In the genomic region with DNA sequence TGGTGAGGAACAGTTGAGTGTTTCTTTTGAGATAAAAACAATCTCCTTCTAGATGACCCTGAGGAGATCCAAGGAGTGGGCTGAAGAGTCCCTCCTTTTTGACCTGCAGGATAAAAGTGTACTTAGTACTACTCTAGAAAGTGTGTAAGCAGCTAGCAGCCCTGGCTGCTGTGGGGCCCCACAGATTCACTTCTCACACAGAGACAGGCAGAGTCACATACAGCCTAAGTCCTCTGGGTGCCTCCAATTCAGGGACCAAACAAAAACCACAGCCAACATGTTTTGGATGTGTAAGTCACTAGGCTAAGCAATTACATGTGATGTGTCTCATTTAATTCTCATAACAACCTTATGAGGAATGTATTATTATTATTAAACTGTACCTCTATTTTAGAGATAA, we compare ENCODE assay signal across 11 cellular contexts.
DNase-seq lines count a peak whose midpoint lies in the region; ATAC-seq, FAIRE-seq and TF ChIP-seq lines count a peak whose summit lies in the region.
"Had no signal": no experiment of that assay in that cellular context is flagged by ENCODE, and none has a peak within 500 bp of the region (broad histone marks: within the 10 kb centered on the region; RNA-seq: fewer than 3 reads in every experiment).

No MANE protein-coding gene starts in this region.

- no peak overlapping the region for H3K4me2 ChIP-seq in DND-41 (ENCODE audit: insufficient read depth, low read length)
- H3K4me2 ChIP-seq in PC-9: no peak overlapping the region

- no peak for TF ChIP-seq CTCF in DND-41 (IDR thresholded peaks at IDR 0.05; ENCODE audit: borderline replicate concordance, extremely low read depth, low read length, poor library complexity, severe bottlenecking)
- no peak for TF ChIP-seq CTCF in PC-9 (conservative IDR thresholded peaks at IDR 0.05)

- H3K9ac ChIP-seq in DND-41 (ENCODE audit: low read depth, low read length): no peak overlapping the region

- POLR2A ChIA-PET in PC-9 (lab: Charles Lee; ENCODE audit: unreplicated experiment): no interaction called here

- no peak overlapping the region for H3K4me3 ChIP-seq in DND-41 (ENCODE audit: low read depth in 1 of 2, low read length in 2 of 2)
- no peak overlapping the region for H3K4me3 ChIP-seq in PC-9
- H3K4me3 ChIP-seq: sigmoid colon, SK-N-MC had no signal

- H3K27me3 ChIP-seq in DND-41 (ENCODE audit: insufficient read depth, low read length, poor library complexity): no peaks in the 10 kb centered on the region
- peaks cover 48% of the 10 kb centered on the region for H3K27me3 ChIP-seq in PC-9 (ENCODE audit: insufficient read depth, low read depth)
- H3K27me3 ChIP-seq: sigmoid colon had no signal

- DNase-seq in DND-41: no peak
- DNase-seq in GM19239 (ENCODE audit: insufficient read length, low spot score): no peak
- DNase-seq in HuH-7 (ENCODE audit: low spot score): no peak
- no peak for DNase-seq in NCI-H2029 (lab: John Stamatoyannopoulos, UW)
- no peak for DNase-seq in PC-9
- no peak for DNase-seq in left colon
- DNase-seq: NCI-H524, sigmoid colon had no signal

- CTCF ChIA-PET in PC-9 (lab: Charles Lee): no interaction called here

- no peaks in the 10 kb centered on the region for H3K36me3 ChIP-seq in DND-41 (ENCODE audit: insufficient read depth, low read length)
- H3K36me3 ChIP-seq in PC-9 (ENCODE audit: low read depth): no peaks in the 10 kb centered on the region
- H3K36me3 ChIP-seq: sigmoid colon had no signal

- no TSS peak for BruUV-seq in PC-9 (replicated peaks; lab: Mats Ljungman, UMichigan)

- no peaks in the 10 kb centered on the region for H3K9me2 ChIP-seq in PC-9 (ENCODE audit: insufficient read depth)

- FAIRE-seq in GM19239 (lab: Jason Lieb, UNC): peak; percentile 53

- H3K4me1 ChIP-seq in DND-41 (ENCODE audit: insufficient read depth, low read length): no peaks in the 10 kb centered on the region
- no peaks in the 10 kb centered on the region for H3K4me1 ChIP-seq in PC-9 (replicated peaks; ENCODE audit: insufficient read depth)
- H3K4me1 ChIP-seq: sigmoid colon had no signal

- H4K20me1 ChIP-seq in DND-41 (ENCODE audit: insufficient read depth, low read length): no peaks in the 10 kb centered on the region
- no peaks in the 10 kb centered on the region for H4K20me1 ChIP-seq in PC-9 (ENCODE audit: insufficient read depth)

- no peaks in the 10 kb centered on the region for H3F3A ChIP-seq in PC-9 (ENCODE audit: insufficient read depth, low read depth)

- intact Hi-C loops in PC-9 (cut with micrococcal nuclease; ENCODE audit: unreplicated experiment): no loop called here
- intact Hi-C loops in left colon (cut with DNase I, micrococcal nuclease): no loop called here

- H3K79me2 ChIP-seq in DND-41 (ENCODE audit: insufficient read depth, low read length): no peaks in the 10 kb centered on the region
- no peaks in the 10 kb centered on the region for H3K79me2 ChIP-seq in PC-9 (ENCODE audit: low read depth)

- H3K27ac ChIP-seq in DND-41 (ENCODE audit: low read length) (no peak overlapping the region), PC-9 (no peak overlapping the region)
- H3K27ac ChIP-seq: sigmoid colon, SK-N-MC had no signal

- H2AFZ ChIP-seq in DND-41 (ENCODE audit: low read depth, low read length) (no peak overlapping the region), PC-9 (no peak overlapping the region)

- H3K9me3 ChIP-seq in DND-41 (ENCODE audit: insufficient read depth, low read length, severe bottlenecking) (no peaks in the 10 kb centered on the region), PC-9 (ENCODE audit: insufficient read depth, low read depth) (no peaks in the 10 kb centered on the region)
- H3K9me3 ChIP-seq: sigmoid colon had no signal

- ATAC-seq in DND-41 (ENCODE audit: insufficient read depth, low read depth) (0 out of 3 replicates have a peak, but pooled peaks have one; percentile 40), HG02678 (IDR thresholded peaks at IDR 0.05; ENCODE audit: unreplicated experiment) (peak; percentile 62), HG03565 (IDR thresholded peaks at IDR 0.05; ENCODE audit: unreplicated experiment) (peak; percentile 27), left colon (no peak)
